Comparison of ENCODE assay signal across 33 cellular contexts in genomic region chr2:156852681-156853080, GRCh38.
"Had no signal": no experiment of that assay in that cellular context is flagged by ENCODE, and none has a peak within 500 bp of the region (broad histone marks: within the 10 kb centered on the region; RNA-seq: fewer than 3 reads in every experiment).

No MANE protein-coding gene starts in this region.

- H3K36me3 ChIP-seq: brain microvascular endothelial cell, SJCRH30, WERI-Rb-1 had no signal

- H3K4me3 ChIP-seq: SJCRH30, SK-N-MC had no signal

- H3K4me1 ChIP-seq: SJCRH30 had no signal

- ATAC-seq: activated CD8-positive, alpha-beta memory T cell treated with anti-CD3 and anti-CD28 coated beads, Interleukin-2, amount 10 ng/mL, durations not matched to agents 7 days and 5 days; activated naive CD8-positive, alpha-beta T cell treated with anti-CD3 and anti-CD28 coated beads, Interleukin-2, amount 50 U/mL, for 24 hours; Panc1 had no signal

- H3K4me1 Mint-ChIP-seq: activated CD4-positive, alpha-beta memory T cell treated with anti-CD3 and anti-CD28 coated beads, Interleukin-2, amount 10 ng/mL, durations not matched to agents 7 days and 5 days; activated CD8-positive, alpha-beta memory T cell treated with anti-CD3 and anti-CD28 coated beads, Interleukin-2, amount 10 ng/mL, durations not matched to agents 7 days and 5 days; activated naive CD4-positive, alpha-beta T cell treated with anti-CD3 and anti-CD28 coated beads, Interleukin-2, amount 10 ng/mL, durations not matched to agents 7 days and 5 days; activated naive CD8-positive, alpha-beta T cell treated with anti-CD3 and anti-CD28 coated beads, Interleukin-2, amount 50 U/mL, for 24 hours had no signal

- H3K27me3 ChIP-seq: brain microvascular endothelial cell, SJCRH30 had no signal

- H3K4me3 Mint-ChIP-seq: activated CD4-positive, alpha-beta memory T cell treated with anti-CD3 and anti-CD28 coated beads, Interleukin-2, amount 10 ng/mL, durations not matched to agents 7 days and 5 days; activated CD8-positive, alpha-beta memory T cell treated with anti-CD3 and anti-CD28 coated beads, Interleukin-2, amount 10 ng/mL, durations not matched to agents 7 days and 5 days; activated naive CD4-positive, alpha-beta T cell treated with anti-CD3 and anti-CD28 coated beads, Interleukin-2, amount 10 ng/mL, durations not matched to agents 7 days and 5 days; activated naive CD8-positive, alpha-beta T cell; activated naive CD8-positive, alpha-beta T cell treated with anti-CD3 and anti-CD28 coated beads, Interleukin-2, amount 50 U/mL, for 24 hours had no signal

- H3K27ac Mint-ChIP-seq: activated CD4-positive, alpha-beta memory T cell treated with anti-CD3 and anti-CD28 coated beads, Interleukin-2, amount 10 ng/mL, durations not matched to agents 7 days and 5 days; activated CD8-positive, alpha-beta memory T cell treated with anti-CD3 and anti-CD28 coated beads, Interleukin-2, amount 10 ng/mL, durations not matched to agents 7 days and 5 days; activated naive CD4-positive, alpha-beta T cell treated with anti-CD3 and anti-CD28 coated beads, Interleukin-2, amount 10 ng/mL, durations not matched to agents 7 days and 5 days; activated naive CD8-positive, alpha-beta T cell; activated naive CD8-positive, alpha-beta T cell treated with anti-CD3 and anti-CD28 coated beads, Interleukin-2, amount 50 U/mL, for 24 hours had no signal

- H3K27me3 Mint-ChIP-seq: activated naive CD4-positive, alpha-beta T cell treated with anti-CD3 and anti-CD28 coated beads, Interleukin-2, amount 10 ng/mL, durations not matched to agents 7 days and 5 days; activated naive CD8-positive, alpha-beta T cell; activated naive CD8-positive, alpha-beta T cell treated with anti-CD3 and anti-CD28 coated beads, Interleukin-2, amount 50 U/mL, for 24 hours had no signal

- H3K9me3 Mint-ChIP-seq: activated CD4-positive, alpha-beta memory T cell treated with anti-CD3 and anti-CD28 coated beads, Interleukin-2, amount 10 ng/mL, durations not matched to agents 7 days and 5 days; activated naive CD4-positive, alpha-beta T cell treated with anti-CD3 and anti-CD28 coated beads, Interleukin-2, amount 10 ng/mL, durations not matched to agents 7 days and 5 days; activated naive CD8-positive, alpha-beta T cell treated with anti-CD3 and anti-CD28 coated beads, Interleukin-2, amount 50 U/mL, for 24 hours had no signal

- DNase-seq: activated CD4-positive, alpha-beta memory T cell treated with anti-CD3 and anti-CD28 coated beads, Interleukin-2, amount 10 ng/mL, durations not matched to agents 7 days and 5 days; activated CD4-positive, alpha-beta T cell treated with anti-CD3 and anti-CD28 coated beads for 1 hour; activated CD4-positive, alpha-beta T cell treated with anti-CD3 and anti-CD28 coated beads for 48 hours; activated CD4-positive, CD25-positive, alpha-beta regulatory T cell; activated CD8-positive, alpha-beta memory T cell treated with anti-CD3 and anti-CD28 coated beads for 24 hours; activated CD8-positive, alpha-beta memory T cell treated with anti-CD3 and anti-CD28 coated beads, Interleukin-2, amount 10 ng/mL, durations not matched to agents 7 days and 5 days; activated CD8-positive, alpha-beta memory T cell treated with anti-CD3 and anti-CD28 coated beads, Interleukin-2, amount 50 U/mL, for 48 hours; activated effector memory CD4-positive, alpha-beta T cell treated with Interleukin-2 at 50 U/mL for 16 hours; activated naive CD4-positive, alpha-beta T cell treated with anti-CD3 and anti-CD28 coated beads, Interleukin-2, amount 10 ng/mL, durations not matched to agents 7 days and 5 days; activated naive CD8-positive, alpha-beta T cell treated with anti-CD3 and anti-CD28 coated beads, Interleukin-2, amount 50 U/mL, for 24 hours; activated T-cell treated with anti-CD3 and anti-CD28 coated beads, Interleukin-2, amount 50 U/mL, for 48 hours; anterior cingulate cortex; brain microvascular endothelial cell; KG1; MM.1S; MV-4-11; NCI-H1092; NCI-H1436 treated with DMSO at 0.1 percent for 48 hours; NCI-H1694 treated with DMSO at 0.1 percent for 48 hours; NCI-H2029; NCI-H2171 treated with DMSO at 0.1 percent for 48 hours; NCI-H2227 treated with DMSO at 0.1 percent for 48 hours; NCI-H446; NCI-H510A treated with DMSO at 0.1 percent for 48 hours; NCI-H69; NCI-H82; SHP77; SJCRH30; T1000; WERI-Rb-1 had no signal

- H3K27ac ChIP-seq: brain microvascular endothelial cell, SJCRH30, SK-N-MC, WERI-Rb-1 had no signal

- H3K9me3 ChIP-seq: SJCRH30 had no signal

- H3K36me3 Mint-ChIP-seq: activated CD8-positive, alpha-beta memory T cell treated with anti-CD3 and anti-CD28 coated beads, Interleukin-2, amount 10 ng/mL, durations not matched to agents 7 days and 5 days; activated naive CD4-positive, alpha-beta T cell treated with anti-CD3 and anti-CD28 coated beads, Interleukin-2, amount 10 ng/mL, durations not matched to agents 7 days and 5 days; activated naive CD8-positive, alpha-beta T cell had no signal
